ENCODE assay signal across 2 cellular contexts in the genomic region with DNA sequence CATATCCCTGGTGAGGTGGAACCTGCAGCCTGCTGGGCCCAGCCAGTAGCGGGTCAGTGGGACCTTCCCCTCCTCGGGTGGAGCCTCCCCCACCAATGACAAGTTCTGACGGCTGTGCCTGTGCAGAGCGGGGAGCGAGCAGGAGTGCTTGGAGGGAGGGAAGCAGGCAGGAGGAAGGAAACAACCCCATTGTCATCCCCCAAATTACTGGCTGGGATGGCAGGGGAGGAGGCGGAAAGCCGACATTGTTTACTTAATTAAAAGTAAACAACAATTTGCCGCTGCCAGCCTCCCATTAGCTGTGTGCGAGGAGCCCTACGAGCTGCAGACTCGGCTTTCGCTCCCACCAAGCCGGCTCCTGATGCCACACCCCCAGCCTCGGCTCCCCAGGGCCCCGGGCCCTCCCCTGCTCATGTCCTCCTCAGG.
TF ChIP-seq lines count a peak whose summit lies in the region.

No MANE protein-coding gene starts in this region.

TF ChIP-seq in SK-N-SH, 30 proteins besides CTCF, POLR2A, EP300 and RAD21 (continued from another document):
- TF ChIP-seq MEF2A (IDR thresholded peaks at IDR 0.05; ENCODE audit: borderline replicate concordance, low read depth) = no peak
- TF ChIP-seq, protein P1, sequence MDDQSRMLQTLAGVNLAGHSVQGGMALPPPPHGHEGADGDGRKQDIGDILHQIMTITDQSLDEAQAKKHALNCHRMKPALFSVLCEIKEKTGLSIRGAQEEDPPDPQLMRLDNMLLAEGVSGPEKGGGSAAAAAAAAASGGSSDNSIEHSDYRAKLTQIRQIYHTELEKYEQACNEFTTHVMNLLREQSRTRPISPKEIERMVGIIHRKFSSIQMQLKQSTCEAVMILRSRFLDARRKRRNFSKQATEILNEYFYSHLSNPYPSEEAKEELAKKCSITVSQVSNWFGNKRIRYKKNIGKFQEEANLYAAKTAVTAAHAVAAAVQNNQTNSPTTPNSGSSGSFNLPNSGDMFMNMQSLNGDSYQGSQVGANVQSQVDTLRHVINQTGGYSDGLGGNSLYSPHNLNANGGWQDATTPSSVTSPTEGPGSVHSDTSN (IDR thresholded peaks at IDR 0.05) = no peak
- TF ChIP-seq GABPA (IDR thresholded peaks at IDR 0.05; ENCODE audit: low read depth) = no peak
- TF ChIP-seq SMC3 (IDR thresholded peaks at IDR 0.05; ENCODE audit: low read depth, low read length) = no peak
- TF ChIP-seq FOSL2 (IDR thresholded peaks at IDR 0.05; ENCODE audit: borderline replicate concordance, low read depth) = no peak
- TF ChIP-seq YY1 (IDR thresholded peaks at IDR 0.05; ENCODE audit: low read depth) = no peak
- TF ChIP-seq, protein P2, sequence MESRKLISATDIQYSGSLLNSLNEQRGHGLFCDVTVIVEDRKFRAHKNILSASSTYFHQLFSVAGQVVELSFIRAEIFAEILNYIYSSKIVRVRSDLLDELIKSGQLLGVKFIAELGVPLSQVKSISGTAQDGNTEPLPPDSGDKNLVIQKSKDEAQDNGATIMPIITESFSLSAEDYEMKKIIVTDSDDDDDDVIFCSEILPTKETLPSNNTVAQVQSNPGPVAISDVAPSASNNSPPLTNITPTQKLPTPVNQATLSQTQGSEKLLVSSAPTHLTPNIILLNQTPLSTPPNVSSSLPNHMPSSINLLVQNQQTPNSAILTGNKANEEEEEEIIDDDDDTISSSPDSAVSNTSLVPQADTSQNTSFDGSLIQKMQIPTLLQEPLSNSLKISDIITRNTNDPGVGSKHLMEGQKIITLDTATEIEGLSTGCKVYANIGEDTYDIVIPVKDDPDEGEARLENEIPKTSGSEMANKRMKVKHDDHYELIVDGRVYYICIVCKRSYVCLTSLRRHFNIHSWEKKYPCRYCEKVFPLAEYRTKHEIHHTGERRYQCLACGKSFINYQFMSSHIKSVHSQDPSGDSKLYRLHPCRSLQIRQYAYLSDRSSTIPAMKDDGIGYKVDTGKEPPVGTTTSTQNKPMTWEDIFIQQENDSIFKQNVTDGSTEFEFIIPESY (IDR thresholded peaks at IDR 0.05; ENCODE audit: borderline replicate concordance, low read depth) = no peak
- no peak for TF ChIP-seq TAF1 (IDR thresholded peaks at IDR 0.05; ENCODE audit: borderline replicate concordance, low read depth, low read length)
- TF ChIP-seq FOXM1 (IDR thresholded peaks at IDR 0.05; ENCODE audit: low read depth) = no peak
- no peak for TF ChIP-seq TEAD4 (IDR thresholded peaks at IDR 0.05; ENCODE audit: borderline replicate concordance, insufficient read depth)
- no peak for TF ChIP-seq MXI1 (IDR thresholded peaks at IDR 0.05; ENCODE audit: low read depth, low read length)
- no peak for TF ChIP-seq NFIC (IDR thresholded peaks at IDR 0.05; ENCODE audit: borderline replicate concordance)
- TF ChIP-seq, protein P3, sequence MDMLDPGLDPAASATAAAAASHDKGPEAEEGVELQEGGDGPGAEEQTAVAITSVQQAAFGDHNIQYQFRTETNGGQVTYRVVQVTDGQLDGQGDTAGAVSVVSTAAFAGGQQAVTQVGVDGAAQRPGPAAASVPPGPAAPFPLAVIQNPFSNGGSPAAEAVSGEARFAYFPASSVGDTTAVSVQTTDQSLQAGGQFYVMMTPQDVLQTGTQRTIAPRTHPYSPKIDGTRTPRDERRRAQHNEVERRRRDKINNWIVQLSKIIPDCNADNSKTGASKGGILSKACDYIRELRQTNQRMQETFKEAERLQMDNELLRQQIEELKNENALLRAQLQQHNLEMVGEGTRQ (IDR thresholded peaks at IDR 0.05; ENCODE audit: borderline replicate concordance, low read depth, low read length) = no peak
- TF ChIP-seq, protein P4, sequence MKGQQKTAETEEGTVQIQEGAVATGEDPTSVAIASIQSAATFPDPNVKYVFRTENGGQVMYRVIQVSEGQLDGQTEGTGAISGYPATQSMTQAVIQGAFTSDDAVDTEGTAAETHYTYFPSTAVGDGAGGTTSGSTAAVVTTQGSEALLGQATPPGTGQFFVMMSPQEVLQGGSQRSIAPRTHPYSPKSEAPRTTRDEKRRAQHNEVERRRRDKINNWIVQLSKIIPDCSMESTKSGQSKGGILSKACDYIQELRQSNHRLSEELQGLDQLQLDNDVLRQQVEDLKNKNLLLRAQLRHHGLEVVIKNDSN (IDR thresholded peaks at IDR 0.05; ENCODE audit: borderline replicate concordance, low read depth) = no peak
- TF ChIP-seq SIN3A (IDR thresholded peaks at IDR 0.05; ENCODE audit: borderline replicate concordance, low read depth, low read length) = no peak
- TF ChIP-seq, protein P5, sequence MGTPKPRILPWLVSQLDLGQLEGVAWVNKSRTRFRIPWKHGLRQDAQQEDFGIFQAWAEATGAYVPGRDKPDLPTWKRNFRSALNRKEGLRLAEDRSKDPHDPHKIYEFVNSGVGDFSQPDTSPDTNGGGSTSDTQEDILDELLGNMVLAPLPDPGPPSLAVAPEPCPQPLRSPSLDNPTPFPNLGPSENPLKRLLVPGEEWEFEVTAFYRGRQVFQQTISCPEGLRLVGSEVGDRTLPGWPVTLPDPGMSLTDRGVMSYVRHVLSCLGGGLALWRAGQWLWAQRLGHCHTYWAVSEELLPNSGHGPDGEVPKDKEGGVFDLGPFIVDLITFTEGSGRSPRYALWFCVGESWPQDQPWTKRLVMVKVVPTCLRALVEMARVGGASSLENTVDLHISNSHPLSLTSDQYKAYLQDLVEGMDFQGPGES (IDR thresholded peaks at IDR 0.05; ENCODE audit: low read depth, low read length) = no peak
- TF ChIP-seq CHD2 (IDR thresholded peaks at IDR 0.05; ENCODE audit: low read length, partially characterized antibody) = no peak
- TF ChIP-seq RCOR1 (IDR thresholded peaks at IDR 0.05; ENCODE audit: low read length) = no peak

TF ChIP-seq in SK-N-SH treated with all-trans-retinoic acid at 6 μM for 48 hours, 23 proteins besides CTCF, POLR2A, EP300 and RAD21 (continued from another document):
- no peak for TF ChIP-seq ARNTL (CRISPR knock-in tag; IDR thresholded peaks at IDR 0.05; ENCODE audit: borderline replicate concordance, low read depth)
- TF ChIP-seq, protein P6, sequence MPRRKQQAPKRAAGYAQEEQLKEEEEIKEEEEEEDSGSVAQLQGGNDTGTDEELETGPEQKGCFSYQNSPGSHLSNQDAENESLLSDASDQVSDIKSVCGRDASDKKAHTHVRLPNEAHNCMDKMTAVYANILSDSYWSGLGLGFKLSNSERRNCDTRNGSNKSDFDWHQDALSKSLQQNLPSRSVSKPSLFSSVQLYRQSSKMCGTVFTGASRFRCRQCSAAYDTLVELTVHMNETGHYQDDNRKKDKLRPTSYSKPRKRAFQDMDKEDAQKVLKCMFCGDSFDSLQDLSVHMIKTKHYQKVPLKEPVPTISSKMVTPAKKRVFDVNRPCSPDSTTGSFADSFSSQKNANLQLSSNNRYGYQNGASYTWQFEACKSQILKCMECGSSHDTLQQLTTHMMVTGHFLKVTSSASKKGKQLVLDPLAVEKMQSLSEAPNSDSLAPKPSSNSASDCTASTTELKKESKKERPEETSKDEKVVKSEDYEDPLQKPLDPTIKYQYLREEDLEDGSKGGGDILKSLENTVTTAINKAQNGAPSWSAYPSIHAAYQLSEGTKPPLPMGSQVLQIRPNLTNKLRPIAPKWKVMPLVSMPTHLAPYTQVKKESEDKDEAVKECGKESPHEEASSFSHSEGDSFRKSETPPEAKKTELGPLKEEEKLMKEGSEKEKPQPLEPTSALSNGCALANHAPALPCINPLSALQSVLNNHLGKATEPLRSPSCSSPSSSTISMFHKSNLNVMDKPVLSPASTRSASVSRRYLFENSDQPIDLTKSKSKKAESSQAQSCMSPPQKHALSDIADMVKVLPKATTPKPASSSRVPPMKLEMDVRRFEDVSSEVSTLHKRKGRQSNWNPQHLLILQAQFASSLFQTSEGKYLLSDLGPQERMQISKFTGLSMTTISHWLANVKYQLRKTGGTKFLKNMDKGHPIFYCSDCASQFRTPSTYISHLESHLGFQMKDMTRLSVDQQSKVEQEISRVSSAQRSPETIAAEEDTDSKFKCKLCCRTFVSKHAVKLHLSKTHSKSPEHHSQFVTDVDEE (CRISPR knock-in tag; IDR thresholded peaks at IDR 0.05) = no peak
- TF ChIP-seq, protein P7, sequence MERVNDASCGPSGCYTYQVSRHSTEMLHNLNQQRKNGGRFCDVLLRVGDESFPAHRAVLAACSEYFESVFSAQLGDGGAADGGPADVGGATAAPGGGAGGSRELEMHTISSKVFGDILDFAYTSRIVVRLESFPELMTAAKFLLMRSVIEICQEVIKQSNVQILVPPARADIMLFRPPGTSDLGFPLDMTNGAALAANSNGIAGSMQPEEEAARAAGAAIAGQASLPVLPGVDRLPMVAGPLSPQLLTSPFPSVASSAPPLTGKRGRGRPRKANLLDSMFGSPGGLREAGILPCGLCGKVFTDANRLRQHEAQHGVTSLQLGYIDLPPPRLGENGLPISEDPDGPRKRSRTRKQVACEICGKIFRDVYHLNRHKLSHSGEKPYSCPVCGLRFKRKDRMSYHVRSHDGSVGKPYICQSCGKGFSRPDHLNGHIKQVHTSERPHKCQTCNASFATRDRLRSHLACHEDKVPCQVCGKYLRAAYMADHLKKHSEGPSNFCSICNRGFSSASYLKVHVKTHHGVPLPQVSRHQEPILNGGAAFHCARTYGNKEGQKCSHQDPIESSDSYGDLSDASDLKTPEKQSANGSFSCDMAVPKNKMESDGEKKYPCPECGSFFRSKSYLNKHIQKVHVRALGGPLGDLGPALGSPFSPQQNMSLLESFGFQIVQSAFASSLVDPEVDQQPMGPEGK (CRISPR knock-in tag; IDR thresholded peaks at IDR 0.05; ENCODE audit: borderline replicate concordance) = no peak
- TF ChIP-seq, protein P8, sequence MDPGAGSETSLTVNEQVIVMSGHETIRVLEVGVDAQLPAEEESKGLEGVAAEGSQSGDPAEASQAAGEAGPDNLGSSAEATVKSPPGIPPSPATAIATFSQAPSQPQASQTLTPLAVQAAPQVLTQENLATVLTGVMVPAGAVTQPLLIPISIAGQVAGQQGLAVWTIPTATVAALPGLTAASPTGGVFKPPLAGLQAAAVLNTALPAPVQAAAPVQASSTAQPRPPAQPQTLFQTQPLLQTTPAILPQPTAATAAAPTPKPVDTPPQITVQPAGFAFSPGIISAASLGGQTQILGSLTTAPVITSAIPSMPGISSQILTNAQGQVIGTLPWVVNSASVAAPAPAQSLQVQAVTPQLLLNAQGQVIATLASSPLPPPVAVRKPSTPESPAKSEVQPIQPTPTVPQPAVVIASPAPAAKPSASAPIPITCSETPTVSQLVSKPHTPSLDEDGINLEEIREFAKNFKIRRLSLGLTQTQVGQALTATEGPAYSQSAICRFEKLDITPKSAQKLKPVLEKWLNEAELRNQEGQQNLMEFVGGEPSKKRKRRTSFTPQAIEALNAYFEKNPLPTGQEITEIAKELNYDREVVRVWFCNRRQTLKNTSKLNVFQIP (CRISPR knock-in tag; IDR thresholded peaks at IDR 0.05; ENCODE audit: borderline replicate concordance, low read depth) = no peak
- no peak for TF ChIP-seq ZC3H10 (CRISPR knock-in tag; IDR thresholded peaks at IDR 0.05)
- TF ChIP-seq CSDC2 (CRISPR knock-in tag; IDR thresholded peaks at IDR 0.05) = no peak
- no peak for TF ChIP-seq ISL1 (CRISPR knock-in tag; IDR thresholded peaks at IDR 0.05)
- TF ChIP-seq TCF4 (CRISPR knock-in tag; IDR thresholded peaks at IDR 0.05; ENCODE audit: borderline replicate concordance) = no peak
- no peak for TF ChIP-seq ZNF565 (CRISPR knock-in tag; conservative IDR thresholded peaks at IDR 0.05; ENCODE audit: low read depth)
- no peak for TF ChIP-seq TOX (CRISPR knock-in tag; IDR thresholded peaks at IDR 0.05; ENCODE audit: borderline replicate concordance)
- TF ChIP-seq GLIS3 (CRISPR knock-in tag; IDR thresholded peaks at IDR 0.05) = no peak
- TF ChIP-seq, protein P9, sequence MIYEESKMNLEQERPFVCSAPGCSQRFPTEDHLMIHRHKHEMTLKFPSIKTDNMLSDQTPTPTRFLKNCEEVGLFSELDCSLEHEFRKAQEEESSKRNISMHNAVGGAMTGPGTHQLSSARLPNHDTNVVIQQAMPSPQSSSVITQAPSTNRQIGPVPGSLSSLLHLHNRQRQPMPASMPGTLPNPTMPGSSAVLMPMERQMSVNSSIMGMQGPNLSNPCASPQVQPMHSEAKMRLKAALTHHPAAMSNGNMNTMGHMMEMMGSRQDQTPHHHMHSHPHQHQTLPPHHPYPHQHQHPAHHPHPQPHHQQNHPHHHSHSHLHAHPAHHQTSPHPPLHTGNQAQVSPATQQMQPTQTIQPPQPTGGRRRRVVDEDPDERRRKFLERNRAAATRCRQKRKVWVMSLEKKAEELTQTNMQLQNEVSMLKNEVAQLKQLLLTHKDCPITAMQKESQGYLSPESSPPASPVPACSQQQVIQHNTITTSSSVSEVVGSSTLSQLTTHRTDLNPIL (CRISPR knock-in tag; IDR thresholded peaks at IDR 0.05; ENCODE audit: low read depth) = no peak
- TF ChIP-seq ZNF8 (CRISPR knock-in tag; IDR thresholded peaks at IDR 0.05) = no peak
- TF ChIP-seq, protein P10, sequence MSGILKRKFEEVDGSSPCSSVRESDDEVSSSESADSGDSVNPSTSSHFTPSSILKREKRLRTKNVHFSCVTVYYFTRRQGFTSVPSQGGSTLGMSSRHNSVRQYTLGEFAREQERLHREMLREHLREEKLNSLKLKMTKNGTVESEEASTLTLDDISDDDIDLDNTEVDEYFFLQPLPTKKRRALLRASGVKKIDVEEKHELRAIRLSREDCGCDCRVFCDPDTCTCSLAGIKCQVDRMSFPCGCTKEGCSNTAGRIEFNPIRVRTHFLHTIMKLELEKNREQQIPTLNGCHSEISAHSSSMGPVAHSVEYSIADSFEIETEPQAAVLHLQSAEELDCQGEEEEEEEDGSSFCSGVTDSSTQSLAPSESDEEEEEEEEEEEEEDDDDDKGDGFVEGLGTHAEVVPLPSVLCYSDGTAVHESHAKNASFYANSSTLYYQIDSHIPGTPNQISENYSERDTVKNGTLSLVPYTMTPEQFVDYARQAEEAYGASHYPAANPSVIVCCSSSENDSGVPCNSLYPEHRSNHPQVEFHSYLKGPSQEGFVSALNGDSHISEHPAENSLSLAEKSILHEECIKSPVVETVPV (CRISPR knock-in tag; IDR thresholded peaks at IDR 0.05) = no peak
- no peak for TF ChIP-seq SNAI2 (CRISPR knock-in tag; IDR thresholded peaks at IDR 0.05)
- no peak for TF ChIP-seq ZFP3 (CRISPR knock-in tag; IDR thresholded peaks at IDR 0.05)
